Comparison of ENCODE assay signal across 1 cellular context in the genomic region with DNA sequence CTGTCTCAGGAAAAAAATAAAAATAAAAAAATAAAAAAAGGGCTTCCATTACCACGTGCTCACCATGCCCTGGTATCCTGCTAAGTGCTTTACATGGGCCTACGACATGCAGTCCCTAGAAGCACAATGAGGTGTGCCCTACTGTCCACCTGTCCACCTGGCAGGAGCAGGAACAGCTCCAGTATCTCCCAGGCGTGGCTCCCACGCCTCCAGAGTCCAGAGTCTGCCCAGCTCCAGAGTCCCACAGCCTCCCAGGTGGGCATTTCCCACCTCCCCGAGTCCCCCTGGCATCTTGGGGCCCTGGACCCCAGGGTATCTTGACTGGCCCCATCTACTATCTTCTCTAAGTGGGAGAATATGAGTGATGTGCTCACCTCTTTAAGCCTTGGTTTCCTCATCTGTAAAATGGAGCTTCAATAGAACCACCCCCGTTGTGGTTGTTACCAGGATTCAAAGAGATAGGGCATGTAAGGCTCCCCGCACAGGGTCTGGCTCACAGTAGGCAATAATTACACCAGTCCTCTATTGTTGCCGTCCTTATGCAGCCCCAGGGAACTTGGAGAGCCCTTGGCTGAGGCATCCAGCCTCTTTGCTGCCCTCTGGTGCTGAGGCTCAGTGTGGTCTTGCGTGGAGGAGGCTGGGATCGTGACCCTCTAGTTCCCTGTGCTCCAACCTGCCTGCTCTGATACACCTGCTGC.
A peak's percentile ranks its signal among the peaks of the same experiment; 100 is the strongest.
TF ChIP-seq lines count a peak whose summit lies in the region.

No MANE protein-coding gene starts in this region.

TF ChIP-seq in GM12878, 131 proteins besides CTCF, POLR2A, EP300 and RAD21:
- TF ChIP-seq SREBF2 (IDR thresholded peaks at IDR 0.05; ENCODE audit: low read length) (no peak), SMC3 (IDR thresholded peaks at IDR 0.05; ENCODE audit: borderline replicate concordance, low read length) (peak; percentile 12; the same call in 1 of the 2 replicates)
